In the genomic region with DNA sequence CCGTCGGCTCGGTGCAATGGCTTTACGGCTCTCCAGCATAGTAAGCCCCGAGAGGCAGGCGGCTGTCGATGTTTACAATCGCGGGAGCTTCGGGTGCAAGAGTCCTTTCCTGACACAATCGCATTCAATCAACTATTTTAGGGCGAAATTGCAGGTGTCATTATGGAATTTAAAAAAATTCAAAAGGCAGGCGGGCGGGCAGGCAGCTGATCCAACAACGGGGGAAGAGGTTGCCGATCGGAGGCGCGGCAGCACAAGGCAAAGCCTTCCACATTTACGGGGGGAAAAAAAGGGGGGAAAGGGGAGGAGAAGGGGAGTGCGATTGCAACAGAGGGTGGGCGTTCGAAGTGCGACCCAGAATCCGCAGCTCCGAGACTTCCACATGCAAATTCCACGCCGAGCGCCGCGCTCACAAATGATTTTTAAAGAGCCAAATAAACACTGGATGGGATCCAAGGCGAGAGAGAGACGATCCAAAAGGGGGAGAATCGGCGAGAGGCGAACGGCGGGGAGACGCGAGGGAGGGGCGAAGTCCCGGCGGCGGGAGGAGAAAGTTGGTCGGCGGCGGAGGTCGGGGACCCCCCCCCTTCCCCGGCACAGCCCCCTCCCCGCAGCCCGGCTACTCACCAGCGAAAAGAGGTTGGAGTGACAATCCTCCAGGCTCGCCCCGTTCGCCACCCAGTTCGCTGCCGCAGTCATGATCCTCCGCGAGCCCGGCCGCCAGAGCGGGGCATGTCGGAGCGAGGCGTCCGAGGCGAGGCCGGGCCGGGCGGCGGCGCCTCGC, we compare ENCODE assay signal across 8 cellular contexts. TPM values are rescaled to one million over a fixed set of nuclear protein-coding genes. Genes with fewer than 3 reads are reported as not detected.
A peak's percentile ranks its signal among the peaks of the same experiment; 100 is the strongest.
DNase-seq lines count a peak whose midpoint lies in the region; ATAC-seq, FAIRE-seq and TF ChIP-seq lines count a peak whose summit lies in the region.

No MANE protein-coding gene starts in this region.

- intact Hi-C loops in tibial artery (cut with DNase I; ENCODE audit: low total_unique reads) = loop anchor here (2.0 to 5.0 kb wide), 2 partner anchors 146 to 322 kb away; no protein-coding TSS in a partner anchor

- FAIRE-seq in D721Med (lab: Jason Lieb, UNC) = no peak

- H4K20me1 ChIP-seq in KMS-11 (ENCODE audit: insufficient read depth) = peaks cover 13% of the 10 kb centered on the region; the same call in 1 of the 2 replicates

- DNase-seq in D721Med (ENCODE audit: insufficient read length, low spot score) (peak; percentile 20), SK-MEL-5 (ENCODE audit: low read depth, low spot score) (peak; percentile 51), globus pallidus (ENCODE audit: low spot score) (peak; percentile 70), nucleus accumbens (lab: John Stamatoyannopoulos, UW) (peak in 48 of 56 donors; percentile 18 to 85 (median 60)), tibial artery (peak; percentile 71 to 81)
- peak; percentile 70 for DNase-seq in activated naive CD4-positive, alpha-beta T cell treated with anti-CD3 and anti-CD28 coated beads, Interleukin-2, amount 50 U/mL, for 16 hours

- H3K4me2 ChIP-seq in KMS-11 = peak overlapping the region; percentile 91; the same call in 1 of the 2 replicates

- H3K4me3 ChIP-seq in KMS-11 (IDR thresholded peaks at IDR 0.05; ENCODE audit: insufficient read depth, low read depth, low read length) (no peak overlapping the region), tibial artery (peak overlapping the region; percentile 58 to 70)

- no peaks in the 10 kb centered on the region for H3K27me3 ChIP-seq in KMS-11 (ENCODE audit: insufficient read depth, low read depth)
- H3K27me3 ChIP-seq in tibial artery = no peaks in the 10 kb centered on the region

- H3K36me3 ChIP-seq in KMS-11 (ENCODE audit: insufficient read depth) = no peaks in the 10 kb centered on the region
- H3K36me3 ChIP-seq in tibial artery = no peaks in the 10 kb centered on the region

- peaks cover 52% of the 10 kb centered on the region for H3K79me2 ChIP-seq in KMS-11 (ENCODE audit: insufficient read depth, low read depth)

- no peak overlapping the region for H2AFZ ChIP-seq in KMS-11 (ENCODE audit: low read depth)

- H3K9me3 ChIP-seq in tibial artery = no peaks in the 10 kb centered on the region

- H3K9ac ChIP-seq in KMS-11 = peak overlapping the region; percentile 59; the same call in 1 of the 2 replicates

- ATAC-seq in GM21717 (IDR thresholded peaks at IDR 0.05; ENCODE audit: unreplicated experiment) = peak; percentile 27

- in situ Hi-C loops in SK-MEL-5 (cut with HindIII; ENCODE audit: low pct_unique_long_range_greater_than_20kb, low sequenced_read_pairs) = no loop called here

- H3K27ac ChIP-seq in KMS-11 (peak overlapping the region; percentile 60), tibial artery (peak overlapping the region; percentile 89 to 97)

- peaks cover 29% of the 10 kb centered on the region for H3K4me1 ChIP-seq in KMS-11 (ENCODE audit: low read depth, poor library complexity, severe bottlenecking)
- peaks cover 0 to 45% (median 21%) of the 10 kb centered on the region in 4 donors for H3K4me1 ChIP-seq in tibial artery

- no peak for TF ChIP-seq CTCF in D721Med (IDR thresholded peaks at IDR 0.05; ENCODE audit: insufficient read depth, missing control alignments)
- TF ChIP-seq CTCF in KMS-11 (conservative IDR thresholded peaks at IDR 0.05; ENCODE audit: low read depth, low read length) = no peak
- TF ChIP-seq CTCF in tibial artery (IDR thresholded peaks at IDR 0.05) = no peak

RNA-seq across cellular contexts. Expression of gene MED13L, which starts 0.9 kb away (rescaled TPM):
- 41.3 and 58.4 TPM in 2 replicates for total RNA-seq in SK-MEL-5 (2014; rRNA removed; shearing (Covaris generic))
- 25.3 and 35.5 TPM in 2 replicates for polyA plus RNA-seq in SK-MEL-5 (2015; cell fraction: cytosol; rRNA removed)
- polyA plus RNA-seq in SK-MEL-5 (2015; cell fraction: nucleus; rRNA removed) = 69.8 and 72.9 TPM in 2 replicates

Comparison
In these comparisons a context has a peak if more than half of its experiments do, and no peak if none do; other contexts are left out.
1. DNase-seq: peak in every context shown above with its lines; median percentile 76 in tibial artery; 70 in activated naive CD4-positive, alpha-beta T cell treated with anti-CD3 and anti-CD28 coated beads, Interleukin-2, amount 50 U/mL, for 16 hours; 70 in globus pallidus; 60 in nucleus accumbens; 51 in SK-MEL-5; 20 in D721Med.